In the genomic region with DNA sequence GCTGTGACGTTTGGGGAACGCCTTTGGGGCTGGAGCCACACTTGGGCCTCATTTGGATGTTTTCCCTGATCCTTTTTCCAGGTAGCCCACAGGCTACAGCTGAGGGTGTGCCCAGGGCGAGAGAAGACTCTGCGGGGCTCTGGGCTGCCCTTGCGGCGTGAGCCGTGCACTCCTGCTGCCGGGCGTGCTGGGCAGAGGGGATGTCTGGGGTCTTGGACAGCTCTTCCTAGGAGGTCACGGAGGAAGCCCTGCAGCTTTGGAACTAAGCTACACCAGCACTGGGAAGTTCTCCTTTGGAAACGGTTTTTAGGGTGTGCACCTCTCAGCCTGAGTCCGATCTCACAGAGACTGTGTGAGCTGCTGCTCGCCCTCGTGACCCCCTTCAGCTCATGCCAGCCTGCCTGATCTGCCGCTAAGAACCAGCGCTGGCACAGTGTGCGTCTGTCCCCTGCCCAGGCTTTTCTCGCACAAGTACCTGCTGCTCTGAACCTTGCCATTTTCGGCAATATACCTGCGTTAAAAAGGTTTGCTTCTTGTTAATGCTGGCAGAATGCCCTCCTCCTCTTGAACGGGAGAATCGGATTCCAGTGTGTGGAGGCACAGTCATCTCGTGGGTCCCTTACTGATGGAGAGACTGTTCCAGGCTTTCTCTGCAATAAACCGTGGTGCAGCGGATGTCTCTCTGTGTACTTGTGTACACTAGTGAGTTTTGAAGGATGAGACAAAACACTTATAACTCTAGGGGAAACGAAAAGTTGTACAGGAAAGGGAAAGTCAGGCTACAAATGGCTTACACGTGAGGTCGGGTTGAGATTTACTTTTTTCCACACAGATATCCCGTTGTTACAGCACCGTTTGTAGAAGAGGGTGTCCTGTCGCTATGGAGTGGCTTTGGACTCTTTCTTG, we compare ENCODE assay signal across 24 cellular contexts. TPM values are rescaled to one million over a fixed set of nuclear protein-coding genes. Genes with fewer than 3 reads are reported as not detected.
DNase-seq lines count a peak whose midpoint lies in the region; ATAC-seq and TF ChIP-seq lines count a peak whose summit lies in the region.
"Had no signal": no experiment of that assay in that cellular context is flagged by ENCODE, and none has a peak within 500 bp of the region (broad histone marks: within the 10 kb centered on the region; RNA-seq: fewer than 3 reads in every experiment).

No MANE protein-coding gene starts in this region.

- H3K27ac Mint-ChIP-seq in chondrocyte (ENCODE audit: unreplicated experiment): no peak overlapping the region
- H3K27ac Mint-ChIP-seq: activated naive CD4-positive, alpha-beta T cell treated with anti-CD3 and anti-CD28 coated beads, Interleukin-2, amount 50 U/mL, for 72 hours; CD14-positive monocyte had no signal

- no peaks in the 10 kb centered on the region for H3K27me3 Mint-ChIP-seq in chondrocyte (ENCODE audit: low read depth)

- no peaks in the 10 kb centered on the region for H3K9me3 ChIP-seq in BLaER1 treated with 17β-estradiol and CSF1 and Interleukin-3, amounts not matched to agents 10 nM and 100 nM (replicated peaks in 1 of 11)
- H3K9me3 ChIP-seq in osteoblast (ENCODE audit: low read depth, low read length): no peaks in the 10 kb centered on the region
- H3K9me3 ChIP-seq in tibial nerve: no peaks in the 10 kb centered on the region

- H3K79me2 ChIP-seq in osteoblast (ENCODE audit: insufficient read depth, low read length): no peaks in the 10 kb centered on the region

- no peak for TF ChIP-seq EP300 in tibial nerve (IDR thresholded peaks at IDR 0.05)

- DNase-seq in activated CD4-positive, CD25-positive, alpha-beta regulatory T cell treated with anti-CD3 and anti-CD28 coated beads, Interleukin-2, amount 50 U/mL, for 72 hours: peak; percentile 25
- DNase-seq in activated CD4-positive, CD25-positive, alpha-beta regulatory T cell (lab: John Stamatoyannopoulos, UW): no peak
- peak; percentile 55 for DNase-seq in chondrocyte (ENCODE audit: low spot score)
- DNase-seq in osteoblast (ENCODE audit: insufficient read length, low spot score, missing footprints): peak; percentile 84
- no peak for DNase-seq in tibial nerve (ENCODE audit: low spot score in 2 of 2)
- DNase-seq: activated CD4-positive, alpha-beta T cell treated with anti-CD3 and anti-CD28 coated beads, Interleukin-2, amount 50 U/mL, for 1 hour; activated T-cell treated with anti-CD3 and anti-CD28 coated beads for 4 hours; cortex of kidney; DMS 273 treated with DMSO at 0.1 percent for 48 hours; GF-D8; NCI-H1092 treated with DMSO at 0.1 percent for 48 hours; NCI-H2171 treated with DMSO at 0.1 percent for 48 hours; NCI-H774; occipital lobe; OCI-M1; right cardiac atrium; SHP77 treated with DMSO at 0.1 percent for 48 hours; stimulated activated CD8-positive, alpha-beta memory T cell treated with anti-CD3 and anti-CD28 coated beads, Interleukin-4, amount 100 ng/mL, for 48 hours had no signal

- H3K4me3 ChIP-seq in BLaER1 treated with 17β-estradiol and CSF1 and Interleukin-3, amounts not matched to agents 10 nM and 100 nM: no peak overlapping the region
- H3K4me3 ChIP-seq in osteoblast (ENCODE audit: insufficient read depth, low read length): no peak overlapping the region
- H3K4me3 ChIP-seq in tibial nerve: no peak overlapping the region

- H3K9ac ChIP-seq in BLaER1 treated with 17β-estradiol and CSF1 and Interleukin-3, amounts not matched to agents 10 nM and 100 nM: peak overlapping the region in 2 of 11 experiments; percentile 2 to 9; a peak in 1 of 22 replicates

- no peaks in the 10 kb centered on the region for H3K9me3 Mint-ChIP-seq in chondrocyte (ENCODE audit: low read depth)
- H3K9me3 Mint-ChIP-seq: activated naive CD4-positive, alpha-beta T cell treated with anti-CD3 and anti-CD28 coated beads, Interleukin-2, amount 50 U/mL, for 72 hours had no signal

- H3K36me3 Mint-ChIP-seq in chondrocyte (ENCODE audit: low read depth): no peaks in the 10 kb centered on the region
- H3K36me3 Mint-ChIP-seq: activated naive CD4-positive, alpha-beta T cell treated with anti-CD3 and anti-CD28 coated beads, Interleukin-2, amount 50 U/mL, for 72 hours; CD14-positive monocyte had no signal

- H3K27me3 ChIP-seq in BLaER1 treated with 17β-estradiol and CSF1 and Interleukin-3, amounts not matched to agents 10 nM and 100 nM: peaks cover 0 to 1% (median 0%) of the 10 kb centered on the region in 11 experiments; a peak in 3 of 22 replicates
- H3K27me3 ChIP-seq in osteoblast (ENCODE audit: insufficient read depth, low read length) (peaks cover 9% of the 10 kb centered on the region), tibial nerve (no peaks in the 10 kb centered on the region)

- TF ChIP-seq CTCF in chondrocyte (IDR thresholded peaks at IDR 0.05): no peak
- TF ChIP-seq CTCF in osteoblast (IDR thresholded peaks at IDR 0.05; ENCODE audit: extremely low read depth, low read depth, low read length): no peak
- TF ChIP-seq CTCF in tibial nerve (IDR thresholded peaks at IDR 0.05): no peak

- H3K4me1 Mint-ChIP-seq in chondrocyte (ENCODE audit: low read depth): no peaks in the 10 kb centered on the region
- H3K4me1 Mint-ChIP-seq: CD14-positive monocyte had no signal

- H3K4me2 ChIP-seq in BLaER1 treated with 17β-estradiol and CSF1 and Interleukin-3, amounts not matched to agents 10 nM and 100 nM: peak overlapping the region in 8 of 11 experiments; percentile 51 to 86 (median 68); a peak in 15 of 22 replicates
- no peak overlapping the region for H3K4me2 ChIP-seq in osteoblast (ENCODE audit: insufficient read depth, low read length)

- H2AFZ ChIP-seq in osteoblast (ENCODE audit: low read length): no peak overlapping the region

- ATAC-seq in HG03108 (IDR thresholded peaks at IDR 0.05; ENCODE audit: unreplicated experiment) (no peak), GM19397 (IDR thresholded peaks at IDR 0.05; ENCODE audit: unreplicated experiment) (no peak)
- ATAC-seq: left lobe of liver had no signal

- H3K4me3 Mint-ChIP-seq in chondrocyte (ENCODE audit: unreplicated experiment): no peak overlapping the region
- H3K4me3 Mint-ChIP-seq: CD14-positive monocyte had no signal

- WGBS in tibial nerve, 2 donors: 77 to 80% methylated on average over 26 to 31 of the region's 31 CpGs

- H3K36me3 ChIP-seq in BLaER1 treated with 17β-estradiol and CSF1 and Interleukin-3, amounts not matched to agents 10 nM and 100 nM: no peaks in the 10 kb centered on the region
- H3K36me3 ChIP-seq in osteoblast (ENCODE audit: insufficient read depth, low read length) (no peaks in the 10 kb centered on the region), tibial nerve (peaks cover 0 to 3% (median 0%) of the 10 kb centered on the region in 3 donors)

- peaks cover under 1 to 38% (median 23%) of the 10 kb centered on the region in 10 experiments; a peak in 17 of 20 replicates for H3K4me1 ChIP-seq in BLaER1 treated with 17β-estradiol and CSF1 and Interleukin-3, amounts not matched to agents 10 nM and 100 nM
- no peaks in the 10 kb centered on the region for H3K4me1 ChIP-seq in osteoblast (ENCODE audit: insufficient read depth, low read length)
- H3K4me1 ChIP-seq in tibial nerve: no peaks in the 10 kb centered on the region

- no peak overlapping the region for H3K27ac ChIP-seq in BLaER1 treated with 17β-estradiol and CSF1 and Interleukin-3, amounts not matched to agents 10 nM and 100 nM
- H3K27ac ChIP-seq in osteoblast (ENCODE audit: low read depth, low read length) (no peak overlapping the region), tibial nerve (no peak overlapping the region)

- no peaks in the 10 kb centered on the region for H4K20me1 ChIP-seq in BLaER1 treated with 17β-estradiol and CSF1 and Interleukin-3, amounts not matched to agents 10 nM and 100 nM
- no peaks in the 10 kb centered on the region for H4K20me1 ChIP-seq in osteoblast (ENCODE audit: insufficient read depth, low read length)

- no peak for TF ChIP-seq POLR2A in tibial nerve (IDR thresholded peaks at IDR 0.05)

RNA-seq across cellular contexts. Expression of a gene that starts 14.3 kb away (rescaled TPM):
- total RNA-seq in chondrocyte (0.55 to 1.7 TPM (median 0.64 TPM) in 3 replicates), osteoblast (0.59 and 0.72 TPM in 2 replicates), tibial nerve (1 to 10 TPM; 1.2 to 2.0 (median 1.4) TPM)

RNA-seq across cellular contexts. Expression of a gene that starts 29.5 kb away (rescaled TPM):
- total RNA-seq in chondrocyte: 19.0 to 24.2 TPM (median 19.3 TPM) in 3 replicates
- 19.2 and 61.2 TPM in 2 replicates for total RNA-seq in osteoblast
- 10 to 100 TPM; 22.2 to 33.3 (median 28.5) TPM for total RNA-seq in tibial nerve

Comparison
In these comparisons a context has a peak if more than half of its experiments do, and no peak if none do; other contexts are left out.
1. DNase-seq: peak in activated CD4-positive, CD25-positive, alpha-beta regulatory T cell treated with anti-CD3 and anti-CD28 coated beads, Interleukin-2, amount 50 U/mL, for 72 hours (single experiment), chondrocyte (single experiment) and osteoblast (single experiment); none in activated CD4-positive, CD25-positive, alpha-beta regulatory T cell (0 of 4) and tibial nerve (0 of 2).